24 cellular contexts compared by ENCODE assay signal in genomic region chr16:74898667-74899066, GRCh38.
DNase-seq lines count a peak whose midpoint lies in the region; ATAC-seq lines count a peak whose summit lies in the region.
"Had no signal": no experiment of that assay in that cellular context is flagged by ENCODE, and none has a peak within 500 bp of the region (broad histone marks: within the 10 kb centered on the region; RNA-seq: fewer than 3 reads in every experiment).

No MANE protein-coding gene starts in this region.

- intact Hi-C loops in left ventricle myocardium superior (cut with micrococcal nuclease) = no loop called here

- H3K36me3 ChIP-seq in H7 (replicated peaks; ENCODE audit: control insufficient read depth, insufficient read depth, low read length) = peaks cover 2% of the 10 kb centered on the region
- H3K36me3 ChIP-seq: MG63 had no signal

- no peaks in the 10 kb centered on the region for H3K27me3 ChIP-seq in H7 (ENCODE audit: control insufficient read depth, insufficient read depth, low read length)
- H3K27me3 ChIP-seq: BLaER1, MG63 had no signal

- H3K4me3 ChIP-seq in H7 (ENCODE audit: insufficient read depth, low read depth, low read length) = no peak overlapping the region
- H3K4me3 ChIP-seq: BLaER1, GM23248, MG63 had no signal

- ATAC-seq in left ventricle myocardium superior (peak; percentile 50), esophagus mucosa (no peak), HG03175 (IDR thresholded peaks at IDR 0.05; ENCODE audit: unreplicated experiment) (no peak)
- ATAC-seq: PC-3 had no signal

- peak; percentile 41 for DNase-seq in H7
- DNase-seq in anterior cingulate cortex (lab: John Stamatoyannopoulos, UW) = peak in 36 of 58 donors; percentile 2 to 73 (median 24)
- DNase-seq in left ventricle myocardium superior = peak; percentile 56
- peak; percentile 35 for DNase-seq in putamen (ENCODE audit: low spot score)
- no peak for DNase-seq in effector CD4-positive, alpha-beta T cell
- DNase-seq: CD4-positive, CD25-positive, alpha-beta regulatory T cell; DMS153; DND-41; GM23248; H9; IMR-90; KG1; MG63; NCI-H1105 treated with DMSO at 0.1 percent for 48 hours; NCI-H146; NCI-H2029; NCI-H446; NCI-H524 treated with DMSO at 0.1 percent for 48 hours; NCI-H82; NK-92 treated with Interleukin-12 subunit alpha and Interleukin-12 subunit beta, amount 100 ng/mL, for 24 hours; PC-3 had no signal
